ENCODE assay signal across 1 cellular context in genomic region chr20:45971675-45972499, GRCh38.
TF ChIP-seq lines count a peak whose summit lies in the region.

TSS of gene ZNF335 (minus strand) at chr20:45972203. CDS start at chr20:45971410, 793 bp downstream.

TF ChIP-seq in H1, 55 proteins besides CTCF, POLR2A, EP300 and RAD21:
- TF ChIP-seq HDAC2 (IDR thresholded peaks at IDR 0.05; ENCODE audit: borderline replicate concordance in 1 of 2, low read depth in 2 of 2, low read length in 2 of 2) = no peak
- TF ChIP-seq GTF2F1 (IDR thresholded peaks at IDR 0.05; ENCODE audit: borderline replicate concordance, low read depth, low read length) = peak; percentile 71; the same call in 1 of the 2 replicates
- TF ChIP-seq CREB1 (IDR thresholded peaks at IDR 0.05) = peak; percentile 99
- TF ChIP-seq KDM4A (IDR thresholded peaks at IDR 0.05; ENCODE audit: low read depth, low read length, severe bottlenecking) = peak; percentile 11
- no peak for TF ChIP-seq BCL11A (IDR thresholded peaks at IDR 0.05; ENCODE audit: low read depth in 2 of 2, low read length in 2 of 2)
- no peak for TF ChIP-seq FOSL1 (IDR thresholded peaks at IDR 0.05; ENCODE audit: insufficient read depth, low read depth, low read length)
- no peak for TF ChIP-seq ZNF274 (IDR thresholded peaks at IDR 0.05; ENCODE audit: borderline replicate concordance, extremely low read depth, low read length)
- no peak for TF ChIP-seq CEBPB (IDR thresholded peaks at IDR 0.05; ENCODE audit: low read depth, low read length)
- TF ChIP-seq E2F6 (IDR thresholded peaks at IDR 0.05) = peak; percentile 16; the same call in 1 of the 2 replicates
- TF ChIP-seq TCF12 (IDR thresholded peaks at IDR 0.05; ENCODE audit: low read depth, low read length) = no peak
- peak; percentile 92 for TF ChIP-seq POLR2AphosphoS5 (IDR thresholded peaks at IDR 0.05; ENCODE audit: low read depth, low read length)
- TF ChIP-seq YY1 (IDR thresholded peaks at IDR 0.05; ENCODE audit: low read depth, low read length) = peak; percentile 97
- TF ChIP-seq RFX5 (IDR thresholded peaks at IDR 0.05; ENCODE audit: borderline replicate concordance, low read depth, low read length) = no peak
- TF ChIP-seq BACH1 (IDR thresholded peaks at IDR 0.05; ENCODE audit: low read length) = no peak
- TF ChIP-seq JUND (IDR thresholded peaks at IDR 0.05; ENCODE audit: low read length) = peak; percentile 96
- TF ChIP-seq SIN3A (conservative IDR thresholded peaks at IDR 0.05 in 1 of 2, IDR thresholded peaks at IDR 0.05 in 1 of 2; ENCODE audit: low read depth in 1 of 2, low read length in 2 of 2) = peak; percentile 4 to 92; a peak in 2 of 4 replicates
- TF ChIP-seq KDM1A (IDR thresholded peaks at IDR 0.05; ENCODE audit: borderline replicate concordance, low read length) = peak; percentile 2; the same call in 1 of the 2 replicates
- TF ChIP-seq EZH2 (IDR thresholded peaks at IDR 0.05; ENCODE audit: low read depth, low read length, severe bottlenecking) = no peak
- peak; percentile 46 for TF ChIP-seq ATF3 (IDR thresholded peaks at IDR 0.05; ENCODE audit: insufficient read depth, low read depth, low read length)
- TF ChIP-seq ASH2L (IDR thresholded peaks at IDR 0.05; ENCODE audit: low read length) = peak; percentile 96
- peak; percentile 95 for TF ChIP-seq CHD2 (IDR thresholded peaks at IDR 0.05; ENCODE audit: low read length)
- TF ChIP-seq SRF (IDR thresholded peaks at IDR 0.05; ENCODE audit: low read depth, low read length) = 0 out of 2 replicates have a peak, but pooled peaks have one; percentile 15
- TF ChIP-seq TAF7 (optimal IDR thresholded peaks at IDR 0.05; ENCODE audit: borderline replicate concordance, low read depth, low read length) = peak; percentile 65
- TF ChIP-seq TAF1 (IDR thresholded peaks at IDR 0.05; ENCODE audit: low read depth, low read length) = peak; percentile 96
- peak; percentile 100 for TF ChIP-seq ATF2 (IDR thresholded peaks at IDR 0.05; ENCODE audit: low read length)
- TF ChIP-seq HDAC6 (IDR thresholded peaks at IDR 0.05; ENCODE audit: low read depth, low read length) = no peak
- TF ChIP-seq CHD7 (IDR thresholded peaks at IDR 0.05; ENCODE audit: insufficient replicate concordance, low read length) = no peak
- no peak for TF ChIP-seq SP2 (IDR thresholded peaks at IDR 0.05; ENCODE audit: low read length)
- no peak for TF ChIP-seq SUZ12 (IDR thresholded peaks at IDR 0.05; ENCODE audit: low read length)
- TF ChIP-seq CTBP2 (IDR thresholded peaks at IDR 0.05; ENCODE audit: borderline replicate concordance, insufficient read depth, insufficient read length, low read length) = peak; percentile 28
- no peak for TF ChIP-seq USF2 (IDR thresholded peaks at IDR 0.05; ENCODE audit: low read length)
- peak; percentile 94 for TF ChIP-seq PHF8 (conservative IDR thresholded peaks at IDR 0.05; ENCODE audit: low read depth, low read length)
- no peak for TF ChIP-seq NRF1 (IDR thresholded peaks at IDR 0.05; ENCODE audit: low read depth, low read length)
- TF ChIP-seq TEAD4 (IDR thresholded peaks at IDR 0.05; ENCODE audit: low read depth, low read length) = 0 out of 2 replicates have a peak, but pooled peaks have one; percentile 1
- TF ChIP-seq RXRA (IDR thresholded peaks at IDR 0.05; ENCODE audit: insufficient read depth, low read depth, low read length) = 0 out of 2 replicates have a peak, but pooled peaks have one; percentile 14
- TF ChIP-seq BRCA1 (IDR thresholded peaks at IDR 0.05; ENCODE audit: low read depth, low read length) = peak; percentile 56; the same call in 1 of the 2 replicates
- 0 out of 2 replicates have a peak, but pooled peaks have one; percentile 42 for TF ChIP-seq RBBP5 (IDR thresholded peaks at IDR 0.05; ENCODE audit: borderline replicate concordance, low read depth, low read length)
- TF ChIP-seq TBP (IDR thresholded peaks at IDR 0.05; ENCODE audit: low read depth, low read length) = peak; percentile 92
- peak; percentile 46 for TF ChIP-seq MAX (IDR thresholded peaks at IDR 0.05)
- no peak for TF ChIP-seq KDM5A (IDR thresholded peaks at IDR 0.05; ENCODE audit: low read length)
- no peak for TF ChIP-seq MAFK (IDR thresholded peaks at IDR 0.05; ENCODE audit: low read depth, low read length)
- no peak for TF ChIP-seq SIRT6 (IDR thresholded peaks at IDR 0.05; ENCODE audit: low read length)
- TF ChIP-seq GABPA (IDR thresholded peaks at IDR 0.05; ENCODE audit: borderline replicate concordance, insufficient read depth, low read length) = no peak
- peak; percentile 45; the same call in 1 of the 2 replicates for TF ChIP-seq SIX5 (IDR thresholded peaks at IDR 0.05; ENCODE audit: low read depth, low read length)
- peak; percentile 67 for TF ChIP-seq JUN (IDR thresholded peaks at IDR 0.05; ENCODE audit: low read depth, low read length)
- TF ChIP-seq CBX8 (IDR thresholded peaks at IDR 0.05; ENCODE audit: borderline replicate concordance, low read depth, low read length) = no peak
- TF ChIP-seq EGR1 (IDR thresholded peaks at IDR 0.05; ENCODE audit: borderline replicate concordance, low read depth, low read length) = peak; percentile 96
- TF ChIP-seq CBX5 (IDR thresholded peaks at IDR 0.05; ENCODE audit: low read depth, low read length) = no peak
- no peak for TF ChIP-seq RNF2 (IDR thresholded peaks at IDR 0.05; ENCODE audit: borderline replicate concordance, low read depth, low read length, missing control alignments, poor library complexity, severe bottlenecking)
- TF ChIP-seq SP1 (IDR thresholded peaks at IDR 0.05; ENCODE audit: low read depth, low read length) = peak; percentile 71
- peak; percentile 96 for TF ChIP-seq CHD1 (IDR thresholded peaks at IDR 0.05; ENCODE audit: low read depth, low read length)
- no peak for TF ChIP-seq SAP30 (IDR thresholded peaks at IDR 0.05; ENCODE audit: insufficient read depth, insufficient replicate concordance, low read length)
- no peak for TF ChIP-seq POU5F1 (IDR thresholded peaks at IDR 0.05; ENCODE audit: low read depth, low read length)
- peak; percentile 100 for TF ChIP-seq SP4 (IDR thresholded peaks at IDR 0.05; ENCODE audit: low read length)
- peak; percentile 22 for TF ChIP-seq NANOG (IDR thresholded peaks at IDR 0.05; ENCODE audit: insufficient read depth, low read depth, low read length, poor library complexity, severe bottlenecking)
